In the genomic region with DNA sequence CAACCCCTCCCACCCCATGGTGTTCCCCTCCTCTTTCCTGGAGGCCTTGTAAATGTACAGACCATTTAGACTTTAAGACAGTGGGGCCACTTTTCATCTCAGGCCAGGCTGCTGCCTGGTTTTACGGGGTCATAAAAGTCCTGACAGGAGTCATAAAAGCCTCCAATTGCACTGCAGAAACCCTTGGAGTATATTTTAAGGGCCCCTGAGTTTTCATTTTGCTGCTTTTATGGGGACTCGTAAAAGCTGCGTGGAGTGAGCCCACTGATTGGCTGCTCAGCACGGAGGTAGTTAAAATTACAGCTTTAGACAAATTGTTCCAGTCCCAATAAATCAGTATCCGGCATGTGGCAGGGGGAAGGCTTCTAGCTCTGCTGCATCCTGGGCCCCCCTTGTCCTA, we compare ENCODE assay signal across 26 cellular contexts.
DNase-seq lines count a peak whose midpoint lies in the region; ATAC-seq and TF ChIP-seq lines count a peak whose summit lies in the region.
"Had no signal": no experiment of that assay in that cellular context is flagged by ENCODE, and none has a peak within 500 bp of the region (broad histone marks: within the 10 kb centered on the region; RNA-seq: fewer than 3 reads in every experiment).

No MANE protein-coding gene starts in this region.

- H3K27ac ChIP-seq in smooth muscle cell (ENCODE audit: low read depth) (no peak overlapping the region), ascending aorta (no peak overlapping the region)
- H3K27ac ChIP-seq: KMS-11, left lung, uterus had no signal

- H3K9ac ChIP-seq in smooth muscle cell (ENCODE audit: low read depth): no peak overlapping the region
- H3K9ac ChIP-seq: KMS-11 had no signal

- no peaks in the 10 kb centered on the region for H3K36me3 ChIP-seq in smooth muscle cell (ENCODE audit: low read depth)
- H3K36me3 ChIP-seq in ascending aorta: no peaks in the 10 kb centered on the region
- H3K36me3 ChIP-seq: left lung, uterus had no signal

- no peaks in the 10 kb centered on the region for H4K20me1 ChIP-seq in smooth muscle cell (ENCODE audit: low read depth)

- H3K27me3 ChIP-seq in smooth muscle cell (ENCODE audit: low read depth) (peaks cover 27% of the 10 kb centered on the region), ascending aorta (no peaks in the 10 kb centered on the region)
- H3K27me3 ChIP-seq: left lung, uterus had no signal

- intact Hi-C loops in ascending aorta (cut with DNase I): no loop called here

- H2AFZ ChIP-seq in smooth muscle cell (ENCODE audit: low read depth): no peak overlapping the region

- H3K79me2 ChIP-seq in smooth muscle cell (ENCODE audit: low read depth): no peaks in the 10 kb centered on the region

- TF ChIP-seq CTCF in fibroblast of villous mesenchyme (IDR thresholded peaks at IDR 0.05; ENCODE audit: insufficient read depth, low read depth, low read length): no peak
- no peak for TF ChIP-seq CTCF in smooth muscle cell (IDR thresholded peaks at IDR 0.05; ENCODE audit: borderline replicate concordance, insufficient read depth, poor library complexity, severe bottlenecking)
- TF ChIP-seq CTCF in ascending aorta (IDR thresholded peaks at IDR 0.05): no peak

- H3K4me2 ChIP-seq in smooth muscle cell: peak overlapping the region; percentile 51
- H3K4me2 ChIP-seq: KMS-11 had no signal

- no peaks in the 10 kb centered on the region for H3K4me1 ChIP-seq in smooth muscle cell (ENCODE audit: low read depth)
- no peaks in the 10 kb centered on the region for H3K4me1 ChIP-seq in ascending aorta
- H3K4me1 ChIP-seq: left lung had no signal

- ATAC-seq in GM18873 (IDR thresholded peaks at IDR 0.05; ENCODE audit: low FRiP score, unreplicated experiment): no peak
- ATAC-seq: activated CD8-positive, alpha-beta T cell treated with anti-CD3 and anti-CD28 coated beads, Interleukin-2, amount 10 ng/mL, durations not matched to agents 7 days and 5 days; left lung; SK-N-SH treated with all-trans-retinoic acid at 6 μM for 48 hours; T-helper 17 cell had no signal

- H3K9me3 ChIP-seq in smooth muscle cell (replicated peaks; ENCODE audit: low read depth) (no peaks in the 10 kb centered on the region), ascending aorta (no peaks in the 10 kb centered on the region)
- H3K9me3 ChIP-seq: uterus had no signal

- H3F3A ChIP-seq in smooth muscle cell (ENCODE audit: low read depth): no peaks in the 10 kb centered on the region

- H3K4me3 ChIP-seq in fibroblast of villous mesenchyme (ENCODE audit: low read depth, low read length) (no peak overlapping the region), smooth muscle cell (no peak overlapping the region), ascending aorta (no peak overlapping the region)
- H3K4me3 ChIP-seq: left lung, uterus had no signal

- 9% methylated on average over 5 of the region's 5 CpGs for WGBS in smooth muscle cell (ENCODE audit: low lambda C conversion rate)

- peak; percentile 8 for DNase-seq in EL
- DNase-seq in NCI-H1417 (lab: John Stamatoyannopoulos, UW): peak; percentile 38 to 92 (median 56)
- DNase-seq in fibroblast of villous mesenchyme (ENCODE audit: low read depth): peak; percentile 78
- no peak for DNase-seq in smooth muscle cell (lab: John Stamatoyannopoulos, UW; ENCODE audit: unreplicated experiment)
- DNase-seq in ascending aorta (ENCODE audit: low spot score in 2 of 2): no peak
- DNase-seq in GM03348 (ENCODE audit: low spot score): no peak
- DNase-seq: activated CD8-positive, alpha-beta T cell treated with anti-CD3 and anti-CD28 coated beads, Interleukin-2, amount 10 ng/mL, durations not matched to agents 7 days and 5 days; activated effector memory CD4-positive, alpha-beta T cell treated with Interleukin-2 at 50 U/mL for 16 hours; activated T-cell treated with anti-CD3 and anti-CD28 coated beads for 4 hours; CD4-positive, alpha-beta T cell; dermis blood vessel endothelial cell; HCEC 1CT; hypothalamus; immature natural killer cell; left lung; MV-4-11; naive B cell; NCI-H187; NCI-H345; OCI-M1; stimulated activated naive CD4-positive, alpha-beta T cell; T-helper 17 cell had no signal

Comparison
In these comparisons a context has a peak if more than half of its experiments do, and no peak if none do; other contexts are left out.
1. DNase-seq: peak in EL (single experiment), NCI-H1417 (3 of 3) and fibroblast of villous mesenchyme (single experiment); none in smooth muscle cell (single experiment), ascending aorta (0 of 2) and GM03348 (single experiment).